In the genomic region with DNA sequence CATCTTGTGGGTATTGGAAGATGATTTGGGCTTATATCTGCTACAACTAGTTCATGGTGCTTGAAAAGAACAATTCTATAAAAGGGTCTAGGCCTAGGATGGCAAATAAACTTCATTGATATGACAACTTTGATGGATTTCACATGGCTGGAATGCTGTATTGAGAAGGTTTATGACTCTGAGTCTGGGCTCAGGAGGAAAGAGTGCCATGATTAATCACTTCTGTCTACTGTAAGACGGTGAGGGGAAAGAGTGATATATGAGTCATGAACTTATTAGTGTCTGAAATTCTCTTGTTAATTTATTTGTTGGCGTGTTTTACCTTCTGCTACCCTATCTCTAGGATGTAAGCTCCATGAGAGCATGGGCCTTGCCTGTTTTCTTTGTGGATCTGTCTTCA, we compare ENCODE assay signal across 1 cellular context.
TF ChIP-seq lines count a peak whose summit lies in the region.

No MANE protein-coding gene starts in this region.

TF ChIP-seq in K562, 482 proteins besides CTCF, POLR2A, EP300 and RAD21:
- peak; percentile 46 for TF ChIP-seq MEIS2 (IDR thresholded peaks at IDR 0.05; ENCODE audit: partially characterized antibody)
- TF ChIP-seq, protein P1, sequence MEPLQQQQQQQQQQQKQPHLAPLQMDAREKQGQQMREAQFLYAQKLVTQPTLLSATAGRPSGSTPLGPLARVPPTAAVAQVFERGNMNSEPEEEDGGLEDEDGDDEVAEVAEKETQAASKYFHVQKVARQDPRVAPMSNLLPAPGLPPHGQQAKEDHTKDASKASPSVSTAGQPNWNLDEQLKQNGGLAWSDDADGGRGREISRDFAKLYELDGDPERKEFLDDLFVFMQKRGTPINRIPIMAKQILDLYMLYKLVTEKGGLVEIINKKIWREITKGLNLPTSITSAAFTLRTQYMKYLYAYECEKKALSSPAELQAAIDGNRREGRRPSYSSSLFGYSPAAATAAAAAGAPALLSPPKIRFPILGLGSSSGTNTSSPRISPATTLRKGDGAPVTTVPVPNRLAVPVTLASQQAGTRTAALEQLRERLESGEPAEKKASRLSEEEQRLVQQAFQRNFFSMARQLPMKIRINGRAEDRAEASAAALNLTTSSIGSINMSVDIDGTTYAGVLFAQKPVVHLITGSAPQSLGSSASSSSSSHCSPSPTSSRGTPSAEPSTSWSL (CRISPR knock-in tag; IDR thresholded peaks at IDR 0.05; ENCODE audit: borderline replicate concordance) = no peak
- TF ChIP-seq, protein P2, sequence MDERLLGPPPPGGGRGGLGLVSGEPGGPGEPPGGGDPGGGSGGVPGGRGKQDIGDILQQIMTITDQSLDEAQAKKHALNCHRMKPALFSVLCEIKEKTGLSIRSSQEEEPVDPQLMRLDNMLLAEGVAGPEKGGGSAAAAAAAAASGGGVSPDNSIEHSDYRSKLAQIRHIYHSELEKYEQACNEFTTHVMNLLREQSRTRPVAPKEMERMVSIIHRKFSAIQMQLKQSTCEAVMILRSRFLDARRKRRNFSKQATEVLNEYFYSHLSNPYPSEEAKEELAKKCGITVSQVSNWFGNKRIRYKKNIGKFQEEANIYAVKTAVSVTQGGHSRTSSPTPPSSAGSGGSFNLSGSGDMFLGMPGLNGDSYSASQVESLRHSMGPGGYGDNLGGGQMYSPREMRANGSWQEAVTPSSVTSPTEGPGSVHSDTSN (CRISPR knock-in tag; IDR thresholded peaks at IDR 0.05; ENCODE audit: low read depth) = no peak
- TF ChIP-seq, protein P2 (tag; conservative IDR thresholded peaks at IDR 0.05; ENCODE audit: low read depth) = peak; percentile 62
